In the genomic region with DNA sequence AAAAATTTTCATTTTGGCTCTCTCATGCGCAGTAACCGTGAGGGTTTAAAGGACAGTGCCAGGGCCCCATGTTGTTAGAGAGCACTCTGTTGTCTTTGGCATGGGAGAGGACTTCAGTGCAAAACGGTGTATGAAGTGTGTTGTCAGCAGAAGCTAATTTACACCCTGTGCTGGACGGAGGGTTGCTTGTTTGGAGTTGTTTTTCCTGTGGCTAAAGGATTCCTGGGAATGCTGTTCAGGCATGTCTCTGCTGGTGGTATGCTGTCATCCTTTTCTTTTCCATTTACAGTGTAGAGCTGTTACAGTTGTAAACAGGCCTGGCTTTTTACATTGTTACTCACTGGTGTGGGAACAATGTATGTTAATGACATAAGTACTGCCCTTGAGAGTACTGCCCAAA, we compare ENCODE assay signal across 9 cellular contexts.
DNase-seq lines count a peak whose midpoint lies in the region; ATAC-seq, FAIRE-seq and TF ChIP-seq lines count a peak whose summit lies in the region.
"Had no signal": no experiment of that assay in that cellular context is flagged by ENCODE, and none has a peak within 500 bp of the region (broad histone marks: within the 10 kb centered on the region; RNA-seq: fewer than 3 reads in every experiment).

No MANE protein-coding gene starts in this region.

- no peaks in the 10 kb centered on the region for H3K36me3 ChIP-seq in HepG2 (replicated peaks in 1 of 2; ENCODE audit: control insufficient read depth in 1 of 2, insufficient read depth in 2 of 2, low read length in 2 of 2)
- no peaks in the 10 kb centered on the region for H3K36me3 ChIP-seq in right lobe of liver
- no peaks in the 10 kb centered on the region for H3K36me3 ChIP-seq in mesodermal cell (ENCODE audit: control insufficient read depth, insufficient read depth, low read length)

- TF ChIP-seq EP300 in HepG2 (IDR thresholded peaks at IDR 0.05; ENCODE audit: low read depth in 2 of 2, low read length in 2 of 2), result no peak
- TF ChIP-seq EP300 in HepG2 (CRISPR knock-in tag; IDR thresholded peaks at IDR 0.05; ENCODE audit: borderline replicate concordance), result no peak

- H3K27me3 ChIP-seq in HepG2 (ENCODE audit: control insufficient read depth in 1 of 2, insufficient read depth in 2 of 2, low read length in 2 of 2), result no peaks in the 10 kb centered on the region
- H3K27me3 ChIP-seq in right lobe of liver, result no peaks in the 10 kb centered on the region

- TF ChIP-seq POLR2A in HepG2 (IDR thresholded peaks at IDR 0.05; ENCODE audit: insufficient read depth in 1 of 2, low read depth in 2 of 2, low read length in 2 of 2) (no peak), right lobe of liver (IDR thresholded peaks at IDR 0.05) (no peak)

- H3K79me2 ChIP-seq in HepG2 (ENCODE audit: insufficient read depth, low read length), result no peaks in the 10 kb centered on the region

- CTCF ChIA-PET in HepG2 (lab: Yijun Ruan, JAX; ENCODE audit: low intra/inter-chr PET ratio, low total read pairs), result no interaction called here

- in situ Hi-C loops in HepG2 (cut with HindIII; ENCODE audit: extremely low pct_ligation_motif_present, low pct_unique_long_range_greater_than_20kb), result no loop called here

- H4K20me1 ChIP-seq in HepG2 (ENCODE audit: insufficient read depth, low read length), result no peaks in the 10 kb centered on the region

- no peak overlapping the region for H3K9ac ChIP-seq in HepG2 (ENCODE audit: insufficient read depth, low read depth, low read length)

- no peak for FAIRE-seq in HepG2 (lab: Jason Lieb, UNC)

- no peak overlapping the region for H3K4me2 ChIP-seq in HepG2 (ENCODE audit: low read depth, low read length)

- DNase-seq in HepG2 (ENCODE audit: low spot score) (no peak), right lobe of liver (no peak), epithelial cell of prostate (ENCODE audit: low read depth, low spot score) (peak; percentile 87), mesenteric fat pad (ENCODE audit: low spot score) (no peak)
- no peak for DNase-seq in stimulated activated naive CD4-positive, alpha-beta T cell (lab: John Stamatoyannopoulos, UW)
- DNase-seq: NCI-H774 had no signal

- WGBS in HepG2 (ENCODE audit: low lambda C conversion rate), result 94% methylated on average over 2 of the region's 4 CpGs
- WGBS in right lobe of liver (ENCODE audit: insufficient coverage, low coverage, low lambda C conversion rate, missing lambda C conversion rate), result 74% methylated on average over 4 of the region's 4 CpGs
- 41 to 42% methylated on average over 4 of the region's 4 CpGs for WGBS in mesodermal cell (ENCODE audit: insufficient coverage in 2 of 2), 2 experiments

- H3K9me3 ChIP-seq in HepG2 (ENCODE audit: low read length), result no peaks in the 10 kb centered on the region
- H3K9me3 ChIP-seq in right lobe of liver, result no peaks in the 10 kb centered on the region
- no peaks in the 10 kb centered on the region for H3K9me3 ChIP-seq in mesodermal cell (ENCODE audit: control insufficient read depth, low read length)

- TF ChIP-seq CTCF in HepG2 (CRISPR knock-in tag; IDR thresholded peaks at IDR 0.05) (no peak), right lobe of liver (IDR thresholded peaks at IDR 0.05) (no peak)

- no TSS peak for BruUV-seq in HepG2 (replicated peaks; lab: Mats Ljungman, UMichigan)

- H3K27ac ChIP-seq in HepG2 (ENCODE audit: extremely low read length, insufficient read depth, low read length) (no peak overlapping the region), right lobe of liver (no peak overlapping the region), epithelial cell of prostate (peak overlapping the region; percentile 72), mesodermal cell (ENCODE audit: low read depth, low read length, severe bottlenecking) (peak overlapping the region; percentile 94)

- no peak for TF ChIP-seq RAD21 in HepG2 (CRISPR knock-in tag; IDR thresholded peaks at IDR 0.05)

- H3K4me3 ChIP-seq in HepG2 (replicated peaks in 1 of 3; ENCODE audit: insufficient read depth in 1 of 3, low read depth in 2 of 3, low read length in 3 of 3) (no peak overlapping the region), right lobe of liver (no peak overlapping the region), mesodermal cell (ENCODE audit: extremely low read depth, insufficient read depth, low read length, poor library complexity, severe bottlenecking) (no peak overlapping the region)

- H3K4me1 ChIP-seq in HepG2 (ENCODE audit: insufficient read depth, low read length) (no peaks in the 10 kb centered on the region), right lobe of liver (no peaks in the 10 kb centered on the region), mesodermal cell (ENCODE audit: control insufficient read depth, insufficient read depth, low read length, poor library complexity, severe bottlenecking) (peaks cover 21% of the 10 kb centered on the region)

- intact Hi-C loops in HepG2 (cut with micrococcal nuclease; ENCODE audit: unreplicated experiment), result no loop called here
- intact Hi-C loops in right lobe of liver (cut with DNase I), result no loop called here

- peak; percentile 43; the same call in 1 of the 3 replicates for ATAC-seq in HepG2
- ATAC-seq in right lobe of liver, result no peak
- no peak for ATAC-seq in HG03469 (IDR thresholded peaks at IDR 0.05; ENCODE audit: unreplicated experiment)
- no peak for ATAC-seq in GM18867 (IDR thresholded peaks at IDR 0.05; ENCODE audit: unreplicated experiment)

- no peak overlapping the region for H2AFZ ChIP-seq in HepG2 (ENCODE audit: low read length)

- POLR2A ChIA-PET in HepG2 (lab: Yijun Ruan, JAX), result no interaction called here

TF ChIP-seq in HepG2, 621 proteins besides CTCF, POLR2A, EP300 and RAD21:
- TF ChIP-seq PREB (CRISPR knock-in tag; IDR thresholded peaks at IDR 0.05) (no peak), ETS1 (CRISPR knock-in tag; IDR thresholded peaks at IDR 0.05) (no peak), ZNF557 (CRISPR knock-in tag; IDR thresholded peaks at IDR 0.05) (no peak), ZBTB20 (CRISPR knock-in tag; IDR thresholded peaks at IDR 0.05; ENCODE audit: borderline replicate concordance, low read depth) (no peak), MIER2 (CRISPR knock-in tag; IDR thresholded peaks at IDR 0.05) (no peak), EEA1 (CRISPR knock-in tag; IDR thresholded peaks at IDR 0.05; ENCODE audit: borderline replicate concordance) (no peak), ZNF607 (CRISPR knock-in tag; IDR thresholded peaks at IDR 0.05; ENCODE audit: borderline replicate concordance) (no peak), PAWR (CRISPR knock-in tag; IDR thresholded peaks at IDR 0.05; ENCODE audit: borderline replicate concordance) (no peak), TMF1 (CRISPR knock-in tag; IDR thresholded peaks at IDR 0.05; ENCODE audit: low read depth) (no peak)
- TF ChIP-seq, protein P1, sequence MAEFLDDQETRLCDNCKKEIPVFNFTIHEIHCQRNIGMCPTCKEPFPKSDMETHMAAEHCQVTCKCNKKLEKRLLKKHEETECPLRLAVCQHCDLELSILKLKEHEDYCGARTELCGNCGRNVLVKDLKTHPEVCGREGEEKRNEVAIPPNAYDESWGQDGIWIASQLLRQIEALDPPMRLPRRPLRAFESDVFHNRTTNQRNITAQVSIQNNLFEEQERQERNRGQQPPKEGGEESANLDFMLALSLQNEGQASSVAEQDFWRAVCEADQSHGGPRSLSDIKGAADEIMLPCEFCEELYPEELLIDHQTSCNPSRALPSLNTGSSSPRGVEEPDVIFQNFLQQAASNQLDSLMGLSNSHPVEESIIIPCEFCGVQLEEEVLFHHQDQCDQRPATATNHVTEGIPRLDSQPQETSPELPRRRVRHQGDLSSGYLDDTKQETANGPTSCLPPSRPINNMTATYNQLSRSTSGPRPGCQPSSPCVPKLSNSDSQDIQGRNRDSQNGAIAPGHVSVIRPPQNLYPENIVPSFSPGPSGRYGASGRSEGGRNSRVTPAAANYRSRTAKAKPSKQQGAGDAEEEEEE (CRISPR knock-in tag; IDR thresholded peaks at IDR 0.05; ENCODE audit: borderline replicate concordance), result no peak

Comparison
In these comparisons a context has a peak if more than half of its experiments do, and no peak if none do; other contexts are left out.
1. H3K27ac ChIP-seq: peak in epithelial cell of prostate (single experiment) and mesodermal cell (single experiment); none in HepG2 (single experiment) and right lobe of liver (0 of 3).